Comparison of ENCODE assay signal across 14 cellular contexts in the genomic region with DNA sequence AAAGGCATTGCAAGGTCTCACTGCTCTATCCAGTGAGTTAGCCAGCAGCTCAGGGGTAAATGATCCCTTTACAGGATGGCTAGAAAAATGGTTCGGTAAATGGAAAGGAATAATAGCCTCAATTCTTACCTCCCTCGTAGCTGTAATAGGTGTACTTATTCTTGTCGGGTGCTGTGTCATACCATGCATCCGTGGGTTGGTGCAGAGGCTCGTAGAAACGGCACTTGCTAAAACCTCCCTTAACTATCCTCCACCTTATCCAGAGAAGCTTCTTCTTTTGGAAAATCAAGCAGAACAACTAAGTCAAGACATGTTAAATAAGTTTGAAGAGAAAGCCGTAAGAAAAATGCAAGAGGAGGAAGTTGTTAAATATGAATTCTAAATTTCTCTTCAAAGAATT. TPM values are rescaled to one million over a fixed set of nuclear protein-coding genes. Genes with fewer than 3 reads are reported as not detected.
"Had no signal": no experiment of that assay in that cellular context is flagged by ENCODE, and none has a peak within 500 bp of the region (broad histone marks: within the 10 kb centered on the region; RNA-seq: fewer than 3 reads in every experiment).

No MANE protein-coding gene starts in this region.

RNA-seq across cellular contexts. Expression of gene SLC52A3, which starts 31.7 kb away (rescaled TPM):
- total RNA-seq: activated B cell treated with CpG ODN at 0.5 μM for 24 hours; activated CD4-positive, alpha-beta memory T cell treated with anti-CD3 and anti-CD28 coated beads for 36 hours; activated CD4-positive, alpha-beta memory T cell treated with anti-CD3 and anti-CD28 coated beads, Interleukin-2, amount 10 ng/mL, durations not matched to agents 7 days and 5 days; activated CD4-positive, alpha-beta T cell treated with anti-CD3 and anti-CD28 coated beads for 36 hours; activated CD4-positive, alpha-beta T cell treated with anti-CD3 and anti-CD28 coated beads, Interleukin-2, amount 10 ng/mL, durations not matched to agents 24 days and 14 days; activated CD4-positive, alpha-beta T cell treated with anti-CD3 and anti-CD28 coated beads, Interleukin-2, amount 10 ng/mL, durations not matched to agents 7 days and 5 days; activated CD8-positive, alpha-beta memory T cell treated with anti-CD3 and anti-CD28 coated beads for 36 hours; activated CD8-positive, alpha-beta memory T cell treated with anti-CD3 and anti-CD28 coated beads, Interleukin-2, amount 10 ng/mL, durations not matched to agents 7 days and 5 days; activated CD8-positive, alpha-beta T cell treated with anti-CD3 and anti-CD28 coated beads for 36 hours; activated CD8-positive, alpha-beta T cell treated with anti-CD3 and anti-CD28 coated beads, Interleukin-2, amount 10 ng/mL, durations not matched to agents 7 days and 5 days; T-cell; T-helper 1 cell treated with Interleukin-12 subunit alpha and Interleukin-12 subunit beta and Interleukin-4 antibody, amounts not matched to agents 30 ng/mL and 1 ng/mL, for 36 hours; T-helper 17 cell; T-helper 2 cell treated with Interferon-gamma antibody and Interleukin-4, amounts not matched to agents 100 ng/mL and 5 ng/mL, for 36 hours had no signal
